In the genomic region with DNA sequence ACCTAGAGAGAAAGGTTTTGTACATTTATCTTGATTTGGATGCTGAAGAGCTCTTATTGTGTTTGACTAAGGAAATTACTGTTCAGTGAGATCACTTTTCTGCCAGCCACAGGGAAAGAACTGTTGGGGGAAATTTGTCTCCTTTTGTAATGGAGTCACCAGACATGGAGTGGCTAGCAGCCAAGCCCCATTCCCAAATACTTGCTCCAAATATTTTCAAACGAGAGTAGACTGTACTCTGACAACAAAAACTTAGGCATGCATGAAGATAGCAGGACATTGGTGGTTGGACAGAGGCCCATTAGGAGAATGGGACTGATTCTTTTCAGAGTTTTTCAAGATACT, we compare ENCODE assay signal across 9 cellular contexts. TPM values are rescaled to one million over a fixed set of nuclear protein-coding genes. Genes with fewer than 3 reads are reported as not detected.
A peak's percentile ranks its signal among the peaks of the same experiment; 100 is the strongest.
DNase-seq lines count a peak whose midpoint lies in the region; ATAC-seq and TF ChIP-seq lines count a peak whose summit lies in the region.
"Had no signal": no experiment of that assay in that cellular context is flagged by ENCODE, and none has a peak within 500 bp of the region (broad histone marks: within the 10 kb centered on the region; RNA-seq: fewer than 3 reads in every experiment).

No MANE protein-coding gene starts in this region.

- TF ChIP-seq CTCF in fibroblast of villous mesenchyme (IDR thresholded peaks at IDR 0.05; ENCODE audit: insufficient read depth, low read depth, low read length): no peak
- TF ChIP-seq CTCF in psoas muscle (IDR thresholded peaks at IDR 0.05): no peak

- H3K36me3 Mint-ChIP-seq in T-helper 2 cell treated with Interferon-gamma antibody and Interleukin-4, amounts not matched to agents 5 μg/mL and 100 μg/mL, for 36 hours (ENCODE audit: low read depth): peaks cover 47% of the 10 kb centered on the region

- H3K27me3 Mint-ChIP-seq in T-helper 2 cell treated with Interferon-gamma antibody and Interleukin-4, amounts not matched to agents 5 μg/mL and 100 μg/mL, for 36 hours (ENCODE audit: low read depth): no peaks in the 10 kb centered on the region

- H3K9me3 ChIP-seq in psoas muscle: no peaks in the 10 kb centered on the region

- intact Hi-C loops in psoas muscle (cut with DNase I): no loop called here

- peaks cover 8% of the 10 kb centered on the region for H3K4me1 ChIP-seq in psoas muscle

- H3K36me3 ChIP-seq in psoas muscle (ENCODE audit: insufficient read depth in 1 of 2, low read depth in 1 of 2): peaks cover 0 to 79% of the 10 kb centered on the region in 2 donors

- 7 to 24% (median 9%) methylated on average over 1 of the region's 1 CpG for WGBS in psoas muscle, 3 donors

- H3K9me3 Mint-ChIP-seq in T-helper 2 cell treated with Interferon-gamma antibody and Interleukin-4, amounts not matched to agents 5 μg/mL and 100 μg/mL, for 36 hours: no peaks in the 10 kb centered on the region

- peak overlapping the region; percentile 43 for H3K27ac ChIP-seq in psoas muscle

- peaks cover 2% of the 10 kb centered on the region for H3K4me1 Mint-ChIP-seq in T-helper 2 cell treated with Interferon-gamma antibody and Interleukin-4, amounts not matched to agents 5 μg/mL and 100 μg/mL, for 36 hours (ENCODE audit: low read depth)

- DNase-seq in EH (ENCODE audit: low read depth): peak; percentile 97
- peak; percentile 67 for DNase-seq in fibroblast of villous mesenchyme (ENCODE audit: low read depth)
- DNase-seq in psoas muscle: no peak
- no peak for DNase-seq in DMS114 treated with DMSO at 0.1 percent for 48 hours (lab: John Stamatoyannopoulos, UW; ENCODE audit: unreplicated experiment)
- DNase-seq in T-helper 2 cell treated with Interferon-gamma antibody and Interleukin-4, amounts not matched to agents 5 μg/mL and 100 μg/mL, for 36 hours (ENCODE audit: low spot score): no peak
- DNase-seq in NK-92 (lab: John Stamatoyannopoulos, UW; ENCODE audit: unreplicated experiment): no peak
- DNase-seq: NCI-H1105 had no signal

- ATAC-seq in SK-N-SH treated with all-trans-retinoic acid at 6 μM for 48 hours (peak; percentile 77), psoas muscle (no peak), GM18511 (IDR thresholded peaks at IDR 0.05; ENCODE audit: unreplicated experiment) (no peak)

- no peak overlapping the region for H3K4me3 Mint-ChIP-seq in T-helper 2 cell treated with Interferon-gamma antibody and Interleukin-4, amounts not matched to agents 5 μg/mL and 100 μg/mL, for 36 hours

- H3K4me3 ChIP-seq in fibroblast of villous mesenchyme (ENCODE audit: low read depth, low read length) (no peak overlapping the region), psoas muscle (no peak overlapping the region)

- no peaks in the 10 kb centered on the region for H3K27me3 ChIP-seq in psoas muscle (ENCODE audit: insufficient read depth in 3 of 3, low read length in 2 of 3)

- no peak overlapping the region for H3K27ac Mint-ChIP-seq in T-helper 2 cell treated with Interferon-gamma antibody and Interleukin-4, amounts not matched to agents 5 μg/mL and 100 μg/mL, for 36 hours

TF ChIP-seq in SK-N-SH treated with all-trans-retinoic acid at 6 μM for 48 hours, 23 proteins besides CTCF, POLR2A, EP300 and RAD21:
- TF ChIP-seq OSR1 (CRISPR knock-in tag; IDR thresholded peaks at IDR 0.05) (0 out of 2 replicates have a peak, but pooled peaks have one; percentile 53), BACH2 (CRISPR knock-in tag; IDR thresholded peaks at IDR 0.05; ENCODE audit: borderline replicate concordance) (no peak), GLIS3 (CRISPR knock-in tag; IDR thresholded peaks at IDR 0.05) (no peak), ARNTL (CRISPR knock-in tag; IDR thresholded peaks at IDR 0.05; ENCODE audit: borderline replicate concordance, low read depth) (no peak), ISL1 (CRISPR knock-in tag; IDR thresholded peaks at IDR 0.05) (peak; percentile 79; the same call in 1 of the 2 replicates)
- TF ChIP-seq, protein P1, sequence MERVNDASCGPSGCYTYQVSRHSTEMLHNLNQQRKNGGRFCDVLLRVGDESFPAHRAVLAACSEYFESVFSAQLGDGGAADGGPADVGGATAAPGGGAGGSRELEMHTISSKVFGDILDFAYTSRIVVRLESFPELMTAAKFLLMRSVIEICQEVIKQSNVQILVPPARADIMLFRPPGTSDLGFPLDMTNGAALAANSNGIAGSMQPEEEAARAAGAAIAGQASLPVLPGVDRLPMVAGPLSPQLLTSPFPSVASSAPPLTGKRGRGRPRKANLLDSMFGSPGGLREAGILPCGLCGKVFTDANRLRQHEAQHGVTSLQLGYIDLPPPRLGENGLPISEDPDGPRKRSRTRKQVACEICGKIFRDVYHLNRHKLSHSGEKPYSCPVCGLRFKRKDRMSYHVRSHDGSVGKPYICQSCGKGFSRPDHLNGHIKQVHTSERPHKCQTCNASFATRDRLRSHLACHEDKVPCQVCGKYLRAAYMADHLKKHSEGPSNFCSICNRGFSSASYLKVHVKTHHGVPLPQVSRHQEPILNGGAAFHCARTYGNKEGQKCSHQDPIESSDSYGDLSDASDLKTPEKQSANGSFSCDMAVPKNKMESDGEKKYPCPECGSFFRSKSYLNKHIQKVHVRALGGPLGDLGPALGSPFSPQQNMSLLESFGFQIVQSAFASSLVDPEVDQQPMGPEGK (CRISPR knock-in tag; IDR thresholded peaks at IDR 0.05; ENCODE audit: borderline replicate concordance): 0 out of 2 replicates have a peak, but pooled peaks have one; percentile 13
TF ChIP-seq in SK-N-SH treated with all-trans-retinoic acid at 6 μM for 48 hours: peak in this region for 3.

RNA-seq across cellular contexts. Expression of a gene that starts 21.1 kb away (rescaled TPM):
- total RNA-seq in fibroblast of villous mesenchyme (28.3 and 28.9 TPM in 2 replicates), psoas muscle (10 to 100 TPM; 20.1 to 26.9 (median 22.6) TPM)
- polyA plus RNA-seq in psoas muscle: 10 to 100 TPM in 1 of 3 donors, 1 to 10 TPM in 2; 6.6 to 12.1 (median 7.5) TPM

RNA-seq across cellular contexts. Expression of a gene that starts 38.7 kb away (rescaled TPM):
- total RNA-seq in fibroblast of villous mesenchyme: 19.0 and 25.0 TPM in 2 replicates
- 100 to 1,000 TPM; 105 to 157 (median 137) TPM for total RNA-seq in psoas muscle
- polyA plus RNA-seq in psoas muscle: 100 to 1,000 TPM in 2 of 3 donors, 10 to 100 TPM in 1; 74.8 to 264 (median 151) TPM

Comparison
In these comparisons a context has a peak if more than half of its experiments do, and no peak if none do; other contexts are left out.
1. DNase-seq: peak in EH (single experiment) and fibroblast of villous mesenchyme (single experiment); none in psoas muscle (0 of 2), DMS114 treated with DMSO at 0.1 percent for 48 hours (single experiment), T-helper 2 cell treated with Interferon-gamma antibody and Interleukin-4, amounts not matched to agents 5 μg/mL and 100 μg/mL, for 36 hours (single experiment) and NK-92 (single experiment).